Comparison of ENCODE assay signal across 10 cellular contexts in the genomic region with DNA sequence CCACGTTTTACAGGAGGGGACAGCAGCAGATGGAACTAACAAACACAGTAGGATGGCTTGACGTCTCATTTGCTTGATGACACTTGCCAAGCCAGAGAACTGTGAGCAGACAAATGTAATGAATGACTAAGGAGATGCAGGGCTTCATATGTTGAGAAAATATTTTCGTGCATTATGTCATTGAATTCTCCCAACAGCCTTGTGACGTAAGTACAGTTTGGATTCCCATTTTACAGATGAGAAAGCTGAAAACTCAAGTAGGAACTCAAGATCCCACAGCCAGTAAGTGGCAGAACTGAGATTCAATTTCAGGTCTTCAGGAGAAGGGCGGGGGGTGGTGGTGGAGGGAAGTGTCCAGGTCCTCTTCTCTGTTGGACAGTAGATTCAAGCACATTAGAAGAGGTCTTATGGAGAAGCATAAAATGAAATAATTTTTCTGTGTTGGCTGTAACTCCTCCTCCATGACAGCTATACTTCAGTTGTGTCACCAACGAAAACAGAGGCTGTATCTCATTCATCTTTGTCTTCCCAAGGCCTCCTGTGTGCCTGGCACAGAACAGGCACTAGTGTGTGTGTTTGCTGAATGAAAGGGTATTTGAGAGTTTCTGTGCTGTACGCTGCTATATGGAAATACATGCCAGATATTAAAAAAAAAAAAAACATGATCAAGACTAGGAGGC. TPM values are rescaled to one million over a fixed set of nuclear protein-coding genes. Genes with fewer than 3 reads are reported as not detected.
DNase-seq lines count a peak whose midpoint lies in the region; ATAC-seq, FAIRE-seq and TF ChIP-seq lines count a peak whose summit lies in the region.
"Had no signal": no experiment of that assay in that cellular context is flagged by ENCODE, and none has a peak within 500 bp of the region (broad histone marks: within the 10 kb centered on the region; RNA-seq: fewer than 3 reads in every experiment).

No MANE protein-coding gene starts in this region.

- ATAC-seq in left cardiac atrium (no peak), GM21619 (IDR thresholded peaks at IDR 0.05; ENCODE audit: unreplicated experiment) (no peak)
- ATAC-seq in effector memory CD8-positive, alpha-beta T cell (replicated peaks): no peak

- H3K9me3 Mint-ChIP-seq in activated CD4-positive, alpha-beta memory T cell treated with anti-CD3 and anti-CD28 coated beads, Interleukin-2, amount 10 ng/mL, durations not matched to agents 7 days and 5 days: no peaks in the 10 kb centered on the region
- H3K9me3 Mint-ChIP-seq in effector memory CD8-positive, alpha-beta T cell: no peaks in the 10 kb centered on the region

- H3K27ac Mint-ChIP-seq in activated CD4-positive, alpha-beta memory T cell treated with anti-CD3 and anti-CD28 coated beads, Interleukin-2, amount 10 ng/mL, durations not matched to agents 7 days and 5 days: no peak overlapping the region
- peak overlapping the region in 1 of 2 donors; percentile 87 for H3K27ac Mint-ChIP-seq in effector memory CD8-positive, alpha-beta T cell

- intact Hi-C loops in left cardiac atrium (cut with DNase I): no loop called here

- peak; percentile 48 for FAIRE-seq in D721Med (lab: Jason Lieb, UNC)

- no peak for TF ChIP-seq CTCF in D721Med (IDR thresholded peaks at IDR 0.05; ENCODE audit: insufficient read depth, missing control alignments)

- POLR2A ChIA-PET in activated CD4-positive, alpha-beta memory T cell treated with anti-CD3 and anti-CD28 coated beads, Interleukin-2, amount 10 ng/mL, durations not matched to agents 7 days and 5 days (lab: Charles Lee): no interaction called here

- peak overlapping the region; percentile 35 for H3K4me3 Mint-ChIP-seq in activated CD4-positive, alpha-beta memory T cell treated with anti-CD3 and anti-CD28 coated beads, Interleukin-2, amount 10 ng/mL, durations not matched to agents 7 days and 5 days
- H3K4me3 Mint-ChIP-seq in effector memory CD8-positive, alpha-beta T cell: peak overlapping the region in 1 of 2 donors; percentile 86

- DNase-seq in D721Med (ENCODE audit: insufficient read length, low spot score): peak; percentile 8
- DNase-seq in activated CD4-positive, alpha-beta memory T cell treated with anti-CD3 and anti-CD28 coated beads, Interleukin-2, amount 10 ng/mL, durations not matched to agents 7 days and 5 days: no peak
- DNase-seq in left cardiac atrium: peak; percentile 10
- DNase-seq in putamen (ENCODE audit: low spot score): peak; percentile 67
- no peak for DNase-seq in effector memory CD8-positive, alpha-beta T cell
- no peak for DNase-seq in activated naive CD4-positive, alpha-beta T cell treated with Interleukin-2 at 50 U/mL for 16 hours
- DNase-seq in activated CD4-positive, alpha-beta T cell treated with anti-CD3 and anti-CD28 coated beads for 48 hours: no peak
- DNase-seq: NCI-H2227 treated with DMSO at 0.1 percent for 48 hours; stimulated activated CD4-positive, alpha-beta T cell treated with anti-CD3 and anti-CD28 coated beads, Interleukin-4, amount 100 ng/mL, for 24 hours had no signal

- peaks cover 47% of the 10 kb centered on the region for H3K27me3 Mint-ChIP-seq in activated CD4-positive, alpha-beta memory T cell treated with anti-CD3 and anti-CD28 coated beads, Interleukin-2, amount 10 ng/mL, durations not matched to agents 7 days and 5 days
- peaks cover 11 to 22% of the 10 kb centered on the region in 2 donors for H3K27me3 Mint-ChIP-seq in effector memory CD8-positive, alpha-beta T cell

- peaks cover 28% of the 10 kb centered on the region for H3K4me1 Mint-ChIP-seq in activated CD4-positive, alpha-beta memory T cell treated with anti-CD3 and anti-CD28 coated beads, Interleukin-2, amount 10 ng/mL, durations not matched to agents 7 days and 5 days
- peaks cover 5 to 20% of the 10 kb centered on the region in 2 donors for H3K4me1 Mint-ChIP-seq in effector memory CD8-positive, alpha-beta T cell (ENCODE audit: low read depth in 2 of 2)

- no peaks in the 10 kb centered on the region for H3K36me3 Mint-ChIP-seq in activated CD4-positive, alpha-beta memory T cell treated with anti-CD3 and anti-CD28 coated beads, Interleukin-2, amount 10 ng/mL, durations not matched to agents 7 days and 5 days (ENCODE audit: low read depth)
- peaks cover 8% of the 10 kb centered on the region for H3K36me3 Mint-ChIP-seq in effector memory CD8-positive, alpha-beta T cell (ENCODE audit: insufficient read depth)

- CTCF ChIA-PET in activated CD4-positive, alpha-beta memory T cell treated with anti-CD3 and anti-CD28 coated beads, Interleukin-2, amount 10 ng/mL, durations not matched to agents 7 days and 5 days (lab: Charles Lee): no interaction called here

RNA-seq across cellular contexts. Expression of a gene that starts 2.2 kb away (rescaled TPM):
- 1 to 10 TPM; 2.5 to 2.6 TPM for total RNA-seq in activated CD4-positive, alpha-beta memory T cell treated with anti-CD3 and anti-CD28 coated beads, Interleukin-2, amount 10 ng/mL, durations not matched to agents 7 days and 5 days
- 100 to 1,000 TPM in 1 of 2 donors, 10 to 100 TPM in 1; 27.0 to 142 TPM for total RNA-seq in left cardiac atrium

RNA-seq across cellular contexts. Expression of a gene that starts 49.2 kb away (rescaled TPM):
- 10 to 100 TPM in 1 of 2 experiments, 1 to 10 TPM in 1; 9.9 to 11.0 TPM for total RNA-seq in activated CD4-positive, alpha-beta memory T cell treated with anti-CD3 and anti-CD28 coated beads, Interleukin-2, amount 10 ng/mL, durations not matched to agents 7 days and 5 days
- 10 to 100 TPM; 14.9 to 21.6 TPM for total RNA-seq in left cardiac atrium

Comparison
In these comparisons a context has a peak if more than half of its experiments do, and no peak if none do; other contexts are left out.
1. DNase-seq: peak in D721Med (single experiment), left cardiac atrium (single experiment) and putamen (single experiment); none in activated CD4-positive, alpha-beta memory T cell treated with anti-CD3 and anti-CD28 coated beads, Interleukin-2, amount 10 ng/mL, durations not matched to agents 7 days and 5 days (single experiment), effector memory CD8-positive, alpha-beta T cell (0 of 3), activated naive CD4-positive, alpha-beta T cell treated with Interleukin-2 at 50 U/mL for 16 hours (single experiment) and activated CD4-positive, alpha-beta T cell treated with anti-CD3 and anti-CD28 coated beads for 48 hours (single experiment).
2. RNA of a gene that starts 2.2 kb away (total RNA-seq): 27.0 to 142 TPM in left cardiac atrium; 2.5 to 2.6 TPM in activated CD4-positive, alpha-beta memory T cell treated with anti-CD3 and anti-CD28 coated beads, Interleukin-2, amount 10 ng/mL, durations not matched to agents 7 days and 5 days; every median in the first group is over 4 times any median in the second.